In genomic region chr7:101696-102376, GRCh38 we compare ENCODE assay signal across 11 cellular contexts.
DNase-seq lines count a peak whose midpoint lies in the region; ATAC-seq, FAIRE-seq and TF ChIP-seq lines count a peak whose summit lies in the region.
"Had no signal": no experiment of that assay in that cellular context is flagged by ENCODE, and none has a peak within 500 bp of the region (broad histone marks: within the 10 kb centered on the region; RNA-seq: fewer than 3 reads in every experiment).

No MANE protein-coding gene starts in this region.

- H3K36me3 Mint-ChIP-seq in astrocyte (ENCODE audit: low read depth, unreplicated experiment) (peaks cover 3% of the 10 kb centered on the region), immature natural killer cell (no peaks in the 10 kb centered on the region)
- no peaks in the 10 kb centered on the region for H3K36me3 Mint-ChIP-seq in stimulated activated effector memory CD8-positive, alpha-beta T cell treated with anti-CD3 and anti-CD28 coated beads, Interleukin-12 subunit alpha, Interleukin-12 subunit beta, amount 100 ng/mL, for 72 hours

- H3K4me2 ChIP-seq in astrocyte (ENCODE audit: low read length): peak overlapping the region; percentile 55

- H3K9me3 Mint-ChIP-seq in astrocyte (ENCODE audit: unreplicated experiment): peaks cover 5% of the 10 kb centered on the region
- peaks cover 0 to 15% (median 0%) of the 10 kb centered on the region in 6 donors for H3K9me3 Mint-ChIP-seq in immature natural killer cell
- H3K9me3 Mint-ChIP-seq in stimulated activated effector memory CD8-positive, alpha-beta T cell treated with anti-CD3 and anti-CD28 coated beads, Interleukin-12 subunit alpha, Interleukin-12 subunit beta, amount 100 ng/mL, for 72 hours: peaks cover 2% of the 10 kb centered on the region

- H3K27ac Mint-ChIP-seq in astrocyte (ENCODE audit: unreplicated experiment): no peak overlapping the region
- H3K27ac Mint-ChIP-seq in immature natural killer cell: peak overlapping the region in 4 of 6 donors; percentile 18 to 89 (median 50)
- H3K27ac Mint-ChIP-seq in stimulated activated effector memory CD8-positive, alpha-beta T cell treated with anti-CD3 and anti-CD28 coated beads, Interleukin-12 subunit alpha, Interleukin-12 subunit beta, amount 100 ng/mL, for 72 hours: no peak overlapping the region

- H4K20me1 ChIP-seq in astrocyte (ENCODE audit: insufficient read depth, low read length): no peaks in the 10 kb centered on the region

- CTCF ChIA-PET in AG04450 (lab: Charles Lee): no interaction called here

- DNase-seq in AG04450 (ENCODE audit: low read depth, low spot score) (peak; percentile 8), HCEC 1CT (peak; percentile 84), astrocyte (ENCODE audit: low read depth) (peak; percentile 70), immature natural killer cell (no peak), SJCRH30 (no peak), right lobe of liver (no peak)
- no peak for DNase-seq in stimulated activated effector memory CD8-positive, alpha-beta T cell treated with anti-CD3 and anti-CD28 coated beads, Interleukin-12 subunit alpha, Interleukin-12 subunit beta, amount 100 ng/mL, for 72 hours (ENCODE audit: low spot score in 2 of 2)
- DNase-seq: activated T-cell treated with anti-CD3 and anti-CD28 coated beads, Interleukin-2, amount 50 U/mL, for 48 hours; stimulated activated naive CD4-positive, alpha-beta T cell treated with Interleukin-2 at 50 U/mL for 16 hours had no signal

- ATAC-seq in GM18873 (IDR thresholded peaks at IDR 0.05; ENCODE audit: low FRiP score, unreplicated experiment) (no peak), right lobe of liver (no peak)
- ATAC-seq in stimulated activated effector memory CD8-positive, alpha-beta T cell treated with anti-CD3 and anti-CD28 coated beads, Interleukin-12 subunit alpha, Interleukin-12 subunit beta, amount 100 ng/mL, for 72 hours: no peak
- ATAC-seq: GM12878 had no signal

- FAIRE-seq in astrocyte (lab: Jason Lieb, UNC): peak; percentile 74
- FAIRE-seq: GM12878 had no signal

- no peaks in the 10 kb centered on the region for H3K79me2 ChIP-seq in astrocyte (ENCODE audit: insufficient read depth, low read length)

- H3K36me3 ChIP-seq in astrocyte (ENCODE audit: insufficient read depth, low read length) (no peaks in the 10 kb centered on the region), SJCRH30 (no peaks in the 10 kb centered on the region), right lobe of liver (no peaks in the 10 kb centered on the region)

- H2AFZ ChIP-seq in astrocyte (ENCODE audit: low read depth, low read length): peak overlapping the region; percentile 77

- H3K4me1 ChIP-seq in astrocyte (ENCODE audit: insufficient read depth, low read length) (peaks cover 10% of the 10 kb centered on the region), SJCRH30 (no peaks in the 10 kb centered on the region), right lobe of liver (no peaks in the 10 kb centered on the region)

- H3K4me1 Mint-ChIP-seq in astrocyte (ENCODE audit: low read depth, unreplicated experiment): peaks cover 13% of the 10 kb centered on the region
- peaks cover 4 to 5% of the 10 kb centered on the region in 2 donors for H3K4me1 Mint-ChIP-seq in immature natural killer cell
- peaks cover 17% of the 10 kb centered on the region for H3K4me1 Mint-ChIP-seq in stimulated activated effector memory CD8-positive, alpha-beta T cell treated with anti-CD3 and anti-CD28 coated beads, Interleukin-12 subunit alpha, Interleukin-12 subunit beta, amount 100 ng/mL, for 72 hours

- peak overlapping the region; percentile 46 for H3K9ac ChIP-seq in astrocyte (ENCODE audit: low read length)

- 84% methylated on average over 9 of the region's 13 CpGs for WGBS in right lobe of liver (ENCODE audit: insufficient coverage, low coverage, low lambda C conversion rate, missing lambda C conversion rate)

- no peaks in the 10 kb centered on the region for H3K27me3 ChIP-seq in AG04450 (ENCODE audit: control insufficient read depth, insufficient read depth, low read length)
- H3K27me3 ChIP-seq in astrocyte (ENCODE audit: insufficient read depth, low read length): no peaks in the 10 kb centered on the region
- no peaks in the 10 kb centered on the region for H3K27me3 ChIP-seq in SJCRH30
- H3K27me3 ChIP-seq in right lobe of liver: no peaks in the 10 kb centered on the region

- TF ChIP-seq CTCF in AG04450 (IDR thresholded peaks at IDR 0.05; ENCODE audit: low read depth, low read length): no peak
- no peak for TF ChIP-seq CTCF in astrocyte (IDR thresholded peaks at IDR 0.05; ENCODE audit: insufficient read depth, low read depth, low read length)
- no peak for TF ChIP-seq CTCF in right lobe of liver (IDR thresholded peaks at IDR 0.05)

- H3K4me3 Mint-ChIP-seq in astrocyte (ENCODE audit: unreplicated experiment) (no peak overlapping the region), immature natural killer cell (peak overlapping the region in 1 of 5 donors; percentile 8)
- no peak overlapping the region for H3K4me3 Mint-ChIP-seq in stimulated activated effector memory CD8-positive, alpha-beta T cell treated with anti-CD3 and anti-CD28 coated beads, Interleukin-12 subunit alpha, Interleukin-12 subunit beta, amount 100 ng/mL, for 72 hours

- intact Hi-C loops in right lobe of liver (cut with DNase I): no loop called here

- H3K9me3 ChIP-seq in AG04450 (ENCODE audit: control insufficient read depth, insufficient read depth, low read length) (peaks cover 4% of the 10 kb centered on the region; the same call in 1 of the 2 replicates), astrocyte (ENCODE audit: insufficient read depth, low read depth, low read length) (no peaks in the 10 kb centered on the region), SJCRH30 (replicated peaks) (no peaks in the 10 kb centered on the region; the same call in 1 of the 2 replicates), right lobe of liver (no peaks in the 10 kb centered on the region)

- POLR2A ChIA-PET in AG04450 (lab: Yijun Ruan, JAX): no interaction called here

- no peak for TF ChIP-seq POLR2A in right lobe of liver (IDR thresholded peaks at IDR 0.05)

- peak overlapping the region; percentile 55 for H3K27ac ChIP-seq in AG04450 (ENCODE audit: low read depth, low read length)
- peak overlapping the region; percentile 40 for H3K27ac ChIP-seq in astrocyte (ENCODE audit: low read depth, low read length)
- no peak overlapping the region for H3K27ac ChIP-seq in SJCRH30
- H3K27ac ChIP-seq in right lobe of liver: no peak overlapping the region

- H3K27me3 Mint-ChIP-seq in astrocyte (ENCODE audit: low read depth, unreplicated experiment) (peaks cover 27% of the 10 kb centered on the region), immature natural killer cell (ENCODE audit: low read depth in 3 of 3) (peaks cover 6 to 18% (median 11%) of the 10 kb centered on the region in 3 donors)

- H3K4me3 ChIP-seq in AG04450 (ENCODE audit: low read depth, low read length): no peak overlapping the region
- no peak overlapping the region for H3K4me3 ChIP-seq in astrocyte (ENCODE audit: insufficient read depth, low read depth, low read length)
- no peak overlapping the region for H3K4me3 ChIP-seq in SJCRH30
- no peak overlapping the region for H3K4me3 ChIP-seq in right lobe of liver
- H3K4me3 ChIP-seq: GM12878 had no signal

Comparison
In these comparisons a context has a peak if more than half of its experiments do, and no peak if none do; other contexts are left out.
1. DNase-seq: peak in AG04450 (single experiment), HCEC 1CT (single experiment) and astrocyte (single experiment); none in immature natural killer cell (0 of 3), SJCRH30 (0 of 2), stimulated activated effector memory CD8-positive, alpha-beta T cell treated with anti-CD3 and anti-CD28 coated beads, Interleukin-12 subunit alpha, Interleukin-12 subunit beta, amount 100 ng/mL, for 72 hours (0 of 2) and right lobe of liver (0 of 3).
2. H3K27ac ChIP-seq: peak in AG04450 (single experiment) and astrocyte (single experiment); none in SJCRH30 (single experiment) and right lobe of liver (0 of 3).
3. H3K27ac Mint-ChIP-seq: peak in immature natural killer cell (4 of 6); none in astrocyte (single experiment) and stimulated activated effector memory CD8-positive, alpha-beta T cell treated with anti-CD3 and anti-CD28 coated beads, Interleukin-12 subunit alpha, Interleukin-12 subunit beta, amount 100 ng/mL, for 72 hours (single experiment).